25 cellular contexts compared by ENCODE assay signal in the genomic region with DNA sequence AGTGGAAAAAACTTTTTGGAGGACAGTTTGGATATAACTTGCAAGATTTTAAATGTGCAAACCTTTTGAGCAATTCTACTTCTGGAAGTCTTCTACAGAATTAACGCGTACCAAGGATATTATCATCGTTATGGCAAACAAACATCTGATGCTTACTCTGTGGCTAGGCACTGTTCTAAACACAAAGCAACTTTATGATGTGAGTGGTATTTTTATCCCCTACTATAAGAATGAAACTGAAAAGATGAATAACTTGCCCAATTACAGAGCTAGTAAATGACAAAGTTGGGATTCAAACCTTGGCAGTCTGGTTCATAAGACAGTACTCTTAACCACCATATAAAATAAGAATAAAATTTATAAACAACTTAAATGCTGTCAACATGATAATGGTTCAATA. TPM values are rescaled to one million over a fixed set of nuclear protein-coding genes. Genes with fewer than 3 reads are reported as not detected.
A peak's percentile ranks its signal among the peaks of the same experiment; 100 is the strongest.
DNase-seq lines count a peak whose midpoint lies in the region; ATAC-seq, FAIRE-seq and TF ChIP-seq lines count a peak whose summit lies in the region.
"Had no signal": no experiment of that assay in that cellular context is flagged by ENCODE, and none has a peak within 500 bp of the region (broad histone marks: within the 10 kb centered on the region; RNA-seq: fewer than 3 reads in every experiment).

No MANE protein-coding gene starts in this region.

- H3K9ac ChIP-seq in kidney (ENCODE audit: low read length in 2 of 2), result no peak overlapping the region
- H3K9ac ChIP-seq: BLaER1 had no signal

- ATAC-seq in GM18517 (IDR thresholded peaks at IDR 0.05; ENCODE audit: unreplicated experiment), result peak; percentile 61
- peak; percentile 82 for ATAC-seq in HG02610 (IDR thresholded peaks at IDR 0.05; ENCODE audit: unreplicated experiment)
- ATAC-seq in HG03175 (IDR thresholded peaks at IDR 0.05; ENCODE audit: unreplicated experiment), result peak; percentile 53
- peak; percentile 78 for ATAC-seq in HG03575 (IDR thresholded peaks at IDR 0.05; ENCODE audit: extremely low read depth, insufficient number of reproducible peaks, low FRiP score, unreplicated experiment)
- no peak for ATAC-seq in upper lobe of right lung
- ATAC-seq: HCT116, SK-N-SH treated with all-trans-retinoic acid at 6 μM for 48 hours, T-cell had no signal

- intact Hi-C loops in kidney (cut with DNase I) (no loop called here), upper lobe of right lung (cut with DNase I) (no loop called here)

- TF ChIP-seq CTCF in kidney (IDR thresholded peaks at IDR 0.05; ENCODE audit: borderline replicate concordance, extremely low read depth, insufficient read depth) (no peak), upper lobe of right lung (IDR thresholded peaks at IDR 0.05) (no peak)

- no peak overlapping the region for H3K4me3 ChIP-seq in kidney (ENCODE audit: low read length in 2 of 2)
- no peak overlapping the region for H3K4me3 ChIP-seq in upper lobe of right lung
- H3K4me3 ChIP-seq: BLaER1, MG63 had no signal

- H3K27ac ChIP-seq in kidney (ENCODE audit: low read depth in 2 of 2, low read length in 2 of 2), result no peak overlapping the region
- H3K27ac ChIP-seq in upper lobe of right lung, result no peak overlapping the region
- H3K27ac ChIP-seq: BLaER1 had no signal

- no peak for DNase-seq in kidney
- DNase-seq in stimulated activated CD4-positive, alpha-beta T cell treated with anti-CD3 and anti-CD28 coated beads, Interleukin-12 subunit alpha, Interleukin-12 subunit beta, amount 100 ng/mL, for 4 hours, result no peak
- DNase-seq in upper lobe of right lung, result no peak
- no peak for DNase-seq in stimulated activated naive CD4-positive, alpha-beta T cell (lab: John Stamatoyannopoulos, UW)
- DNase-seq: CD4-positive, alpha-beta memory T cell; DMS153; GF-D8; GOT3; Kasumi-1; MG63; NCI-H1105; NCI-H2081 treated with DMSO at 0.1 percent for 48 hours; NCI-H774; SHP77; T-cell had no signal

- no peak for FAIRE-seq in kidney (lab: Jason Lieb, UNC)

- no peaks in the 10 kb centered on the region for H3K9me3 ChIP-seq in kidney (ENCODE audit: control insufficient read depth in 1 of 2, low read length in 2 of 2)
- no peaks in the 10 kb centered on the region for H3K9me3 ChIP-seq in upper lobe of right lung
- H3K9me3 ChIP-seq: BLaER1, MG63 had no signal

- H3K27me3 ChIP-seq in upper lobe of right lung, result no peaks in the 10 kb centered on the region
- H3K27me3 ChIP-seq: BLaER1, MG63 had no signal

- no peaks in the 10 kb centered on the region for H3K4me1 ChIP-seq in kidney (ENCODE audit: control insufficient read depth in 1 of 2, insufficient read depth in 1 of 2, low read depth in 1 of 2, low read length in 2 of 2)
- no peaks in the 10 kb centered on the region for H3K4me1 ChIP-seq in upper lobe of right lung
- H3K4me1 ChIP-seq: BLaER1 had no signal

- H3K36me3 ChIP-seq in kidney (ENCODE audit: control insufficient read depth in 1 of 2, insufficient read depth in 2 of 2, low read length in 2 of 2) (no peaks in the 10 kb centered on the region), upper lobe of right lung (no peaks in the 10 kb centered on the region)
- H3K36me3 ChIP-seq: BLaER1, MG63 had no signal

RNA-seq across cellular contexts. Expression of gene ASZ1, which starts 15.8 kb away (rescaled TPM):
- not detected for total RNA-seq in kidney
- polyA plus RNA-seq in kidney (ENCODE audit: insufficient read depth, low read depth, low replicate concordance), result not detected
- not detected for total RNA-seq in upper lobe of right lung
- total RNA-seq: A172; CD4-positive, alpha-beta memory T cell; NCI-H460; RPMI7951; T-cell had no signal
- polyA plus RNA-seq: CD4-positive, alpha-beta memory T cell had no signal
